ENCODE assay signal across 8 cellular contexts in genomic region chr15:67134577-67135492, GRCh38.
DNase-seq lines count a peak whose midpoint lies in the region; ATAC-seq and TF ChIP-seq lines count a peak whose summit lies in the region.

No MANE protein-coding gene starts in this region.

- H3K9me3 ChIP-seq in BLaER1: no peaks in the 10 kb centered on the region
- no peaks in the 10 kb centered on the region for H3K9me3 ChIP-seq in naive thymus-derived CD4-positive, alpha-beta T cell (ENCODE audit: control insufficient read depth in 2 of 3, low read length in 3 of 3)

- peak overlapping the region; percentile 93 for H3K4me2 ChIP-seq in BLaER1

- H3K27me3 Mint-ChIP-seq in chondrocyte (ENCODE audit: low read depth): no peaks in the 10 kb centered on the region
- no peaks in the 10 kb centered on the region for H3K27me3 Mint-ChIP-seq in naive thymus-derived CD4-positive, alpha-beta T cell

- CTCF ChIA-PET in naive thymus-derived CD4-positive, alpha-beta T cell (lab: Charles Lee): interaction anchor here (0.7 to 1.1 kb wide), 2 partner anchors 18 to 54 kb away, joined by 3 to 4 read pairs; no protein-coding TSS in a partner anchor

- peak overlapping the region; percentile 78 for H3K27ac Mint-ChIP-seq in chondrocyte (ENCODE audit: unreplicated experiment)
- peak overlapping the region; percentile 96 to 100 (median 98) for H3K27ac Mint-ChIP-seq in naive thymus-derived CD4-positive, alpha-beta T cell

- H3K36me3 ChIP-seq in BLaER1: peaks cover 8% of the 10 kb centered on the region; the same call in 1 of the 2 replicates
- H3K36me3 ChIP-seq in naive thymus-derived CD4-positive, alpha-beta T cell (ENCODE audit: control insufficient read depth in 2 of 3, insufficient read depth in 3 of 3, low read length in 3 of 3): no peaks in the 10 kb centered on the region

- peaks cover 57% of the 10 kb centered on the region for H3K4me1 Mint-ChIP-seq in chondrocyte (ENCODE audit: low read depth)
- peaks cover 44 to 97% (median 85%) of the 10 kb centered on the region in 7 donors for H3K4me1 Mint-ChIP-seq in naive thymus-derived CD4-positive, alpha-beta T cell

- peak overlapping the region; percentile 74 for H3K9ac ChIP-seq in BLaER1

- peaks cover 100% of the 10 kb centered on the region for H4K20me1 ChIP-seq in BLaER1

- H3K27me3 ChIP-seq in BLaER1: no peaks in the 10 kb centered on the region
- no peaks in the 10 kb centered on the region for H3K27me3 ChIP-seq in naive thymus-derived CD4-positive, alpha-beta T cell (ENCODE audit: control insufficient read depth in 2 of 2, insufficient read depth in 2 of 2, low read length in 2 of 2)

- H3K4me3 ChIP-seq in BLaER1: peak overlapping the region; percentile 46
- peak overlapping the region; percentile 41 for H3K4me3 ChIP-seq in naive thymus-derived CD4-positive, alpha-beta T cell (ENCODE audit: low read length)

- DNase-seq in chondrocyte (ENCODE audit: low spot score) (no peak), retina (no peak), amniotic stem cell (lab: John Stamatoyannopoulos, UW) (no peak), NCI-H2196 (lab: John Stamatoyannopoulos, UW; ENCODE audit: unreplicated experiment) (no peak)
- no peak for DNase-seq in naive thymus-derived CD4-positive, alpha-beta T cell
- no peak for DNase-seq in stimulated activated CD4-positive, alpha-beta T cell treated with anti-CD3 and anti-CD28 coated beads, Interleukin-1b, Interleukin-23, amount 100 ng/mL, for 48 hours

- TF ChIP-seq CTCF in chondrocyte (IDR thresholded peaks at IDR 0.05): no peak

- peaks cover 100% of the 10 kb centered on the region for H3K4me1 ChIP-seq in BLaER1
- H3K4me1 ChIP-seq in naive thymus-derived CD4-positive, alpha-beta T cell (ENCODE audit: control insufficient read depth in 2 of 2, insufficient read depth in 2 of 2, low read length in 2 of 2): peaks cover 46 to 70% of the 10 kb centered on the region in 2 donors

- peak overlapping the region; percentile 1 for H3K4me3 Mint-ChIP-seq in chondrocyte (ENCODE audit: unreplicated experiment)
- peak overlapping the region; percentile 77 to 95 (median 85) for H3K4me3 Mint-ChIP-seq in naive thymus-derived CD4-positive, alpha-beta T cell

- POLR2A ChIA-PET in naive thymus-derived CD4-positive, alpha-beta T cell (lab: Charles Lee): interaction anchor here (0.7 to 1.7 kb wide), 9 partner anchors 10 to 52 kb away, joined by 3 to 9 read pairs (median 3); no protein-coding TSS in a partner anchor

- peak overlapping the region; percentile 80 for H3K27ac ChIP-seq in BLaER1
- peak overlapping the region; percentile 91 for H3K27ac ChIP-seq in naive thymus-derived CD4-positive, alpha-beta T cell (ENCODE audit: low read depth, low read length)

- H3K9me3 Mint-ChIP-seq in chondrocyte (ENCODE audit: low read depth): no peaks in the 10 kb centered on the region
- H3K9me3 Mint-ChIP-seq in naive thymus-derived CD4-positive, alpha-beta T cell: no peaks in the 10 kb centered on the region

- intact Hi-C loops in naive thymus-derived CD4-positive, alpha-beta T cell (cut with micrococcal nuclease): loop anchor here (1.0 to 10.0 kb wide), 10 partner anchors 13 to 170 kb away; partner anchors contain the start of genes AAGAB (in 1 of the 2) and IQCH (in 1 of the 2)

- peak; percentile 13 for ATAC-seq in HG03354 (IDR thresholded peaks at IDR 0.05; ENCODE audit: poor library complexity, severe bottlenecking, unreplicated experiment)
- peak; percentile 36 for ATAC-seq in naive thymus-derived CD4-positive, alpha-beta T cell

- H3K36me3 Mint-ChIP-seq in chondrocyte (ENCODE audit: low read depth): no peaks in the 10 kb centered on the region
- H3K36me3 Mint-ChIP-seq in naive thymus-derived CD4-positive, alpha-beta T cell: peaks cover 0 to 26% (median 2%) of the 10 kb centered on the region in 5 donors
